21 cellular contexts compared by ENCODE assay signal in genomic region chr12:128863957-128864356, GRCh38. TPM values are rescaled to one million over a fixed set of nuclear protein-coding genes. Genes with fewer than 3 reads are reported as not detected.
"Had no signal": no experiment of that assay in that cellular context is flagged by ENCODE, and none has a peak within 500 bp of the region (broad histone marks: within the 10 kb centered on the region; RNA-seq: fewer than 3 reads in every experiment).

No MANE protein-coding gene starts in this region.

- H3K9me3 ChIP-seq: adrenal gland, esophagus muscularis mucosa, gastroesophageal sphincter, heart right ventricle, lower lobe of right lung, prostate gland, thoracic aorta had no signal

- H3K36me3 ChIP-seq: adrenal gland, esophagus muscularis mucosa, gastroesophageal sphincter, heart right ventricle, lower lobe of right lung, prostate gland, thoracic aorta had no signal

- DNase-seq: activated CD4-positive, CD25-positive, alpha-beta regulatory T cell treated with anti-CD3 and anti-CD28 coated beads, Interleukin-2, amount 50 U/mL, for 72 hours; activated gamma-delta T cell treated with Interleukin-2 at 50 U/mL for 16 hours; activated T-cell treated with anti-CD3 and anti-CD28 coated beads, Interleukin-2, amount 50 U/mL, for 72 hours; adrenal gland; effector CD8-positive, alpha-beta T cell; heart right ventricle; kidney glomerular epithelial cell; lower lobe of right lung; right cardiac atrium; stimulated activated CD4-positive, alpha-beta T cell treated with anti-CD3 and anti-CD28 coated beads, Interleukin-15, amount 100 ng/mL, for 24 hours; stimulated activated CD4-positive, alpha-beta T cell treated with anti-CD3 and anti-CD28 coated beads, Interleukin-2, amount 100 ng/mL, for 48 hours; stimulated activated naive CD8-positive, alpha-beta T cell treated with anti-CD3 and anti-CD28 coated beads, Interleukin-15, amount 100 ng/mL, for 72 hours had no signal

- H3K4me1 ChIP-seq: adrenal gland, esophagus muscularis mucosa, gastroesophageal sphincter, lower lobe of right lung, prostate gland had no signal

- H3K9me3 Mint-ChIP-seq: activated naive CD4-positive, alpha-beta T cell treated with anti-CD3 and anti-CD28 coated beads, Interleukin-2, amount 50 U/mL, for 72 hours; activated T-cell treated with anti-CD3 and anti-CD28 coated beads, Interleukin-2, amount 50 U/mL, for 72 hours; nephron; stimulated activated naive CD8-positive, alpha-beta T cell treated with anti-CD3 and anti-CD28 coated beads, Interleukin-15, amount 100 ng/mL, for 72 hours; T-helper 1 cell treated with Interleukin-12 subunit alpha and Interleukin-12 subunit beta and Interleukin-4 antibody, amounts not matched to agents 30 μg/mL and 1 μg/mL, for 36 hours had no signal

- H3K4me3 ChIP-seq: adrenal gland, esophagus muscularis mucosa, gastroesophageal sphincter, heart right ventricle, lower lobe of right lung, prostate gland, thoracic aorta had no signal

- H3K4me1 Mint-ChIP-seq: nephron had no signal

- H3K4me3 Mint-ChIP-seq: nephron; stimulated activated naive CD8-positive, alpha-beta T cell treated with anti-CD3 and anti-CD28 coated beads, Interleukin-15, amount 100 ng/mL, for 72 hours; T-helper 1 cell treated with Interleukin-12 subunit alpha and Interleukin-12 subunit beta and Interleukin-4 antibody, amounts not matched to agents 30 μg/mL and 1 μg/mL, for 36 hours had no signal

- ATAC-seq: activated naive CD4-positive, alpha-beta T cell treated with anti-CD3 and anti-CD28 coated beads, Interleukin-2, amount 50 U/mL, for 72 hours; activated T-cell treated with anti-CD3 and anti-CD28 coated beads, Interleukin-2, amount 50 U/mL, for 72 hours; gastroesophageal sphincter had no signal

- H3K27ac Mint-ChIP-seq: activated T-cell treated with anti-CD3 and anti-CD28 coated beads, Interleukin-2, amount 50 U/mL, for 72 hours; nephron; T-helper 1 cell treated with Interleukin-12 subunit alpha and Interleukin-12 subunit beta and Interleukin-4 antibody, amounts not matched to agents 30 μg/mL and 1 μg/mL, for 36 hours had no signal

- H3K36me3 Mint-ChIP-seq: activated naive CD4-positive, alpha-beta T cell treated with anti-CD3 and anti-CD28 coated beads, Interleukin-2, amount 50 U/mL, for 72 hours had no signal

- H3K27me3 ChIP-seq: adrenal gland had no signal

- H3K27ac ChIP-seq: adrenal gland, esophagus muscularis mucosa, gastroesophageal sphincter, heart right ventricle, lower lobe of right lung, prostate gland, thoracic aorta had no signal

RNA-seq across cellular contexts. Expression of gene GLT1D1, which starts 10.7 kb away (rescaled TPM):
- total RNA-seq: bronchial epithelial cell, osteoblast had no signal
